27 cellular contexts compared by ENCODE assay signal in genomic region chr6:938271-939046, GRCh38.
DNase-seq lines count a peak whose midpoint lies in the region; ATAC-seq, FAIRE-seq and TF ChIP-seq lines count a peak whose summit lies in the region.
"Had no signal": no experiment of that assay in that cellular context is flagged by ENCODE, and none has a peak within 500 bp of the region (broad histone marks: within the 10 kb centered on the region; RNA-seq: fewer than 3 reads in every experiment).

No MANE protein-coding gene starts in this region.

- H3K4me3 ChIP-seq in H7 (ENCODE audit: insufficient read depth, low read depth, low read length) (no peak overlapping the region), H1 (ENCODE audit: extremely low read depth in 1 of 4, insufficient read depth in 2 of 4, low read depth in 3 of 4, low read length in 4 of 4) (no peak overlapping the region), MM.1S (ENCODE audit: low read length) (no peak overlapping the region), vagina (no peak overlapping the region)
- H3K4me3 ChIP-seq: A549; BLaER1 treated with 17β-estradiol and CSF1 and Interleukin-3, amounts not matched to agents 10 nM and 100 nM; GM12878; HAP-1; SJSA1 had no signal

- no peak overlapping the region for H3K4ac ChIP-seq in H1 (replicated peaks; ENCODE audit: insufficient read length, low read depth, low read length)

- no peak overlapping the region for H2BK120ac ChIP-seq in H1 (replicated peaks; ENCODE audit: low read depth, low read length)

- no peak for TF ChIP-seq CTCF in H1 (IDR thresholded peaks at IDR 0.05; ENCODE audit: control extremely low read depth in 1 of 3, insufficient read depth in 1 of 3, low read depth in 1 of 3, low read length in 3 of 3)
- TF ChIP-seq CTCF in osteocyte (IDR thresholded peaks at IDR 0.05): no peak
- TF ChIP-seq CTCF in MM.1S (IDR thresholded peaks at IDR 0.05; ENCODE audit: low read length): no peak
- no peak for TF ChIP-seq CTCF in vagina (IDR thresholded peaks at IDR 0.05)

- no peaks in the 10 kb centered on the region for H3K36me3 Mint-ChIP-seq in osteocyte (ENCODE audit: unreplicated experiment)
- H3K36me3 Mint-ChIP-seq: CD8-positive, alpha-beta T cell had no signal

- CTCF ChIA-PET in H1 (lab: Charles Lee; ENCODE audit: partially characterized antibody): interaction anchor here (1.0 to 1.5 kb wide), 4 partner anchors 7 to 398 kb away, joined by 3 to 6 read pairs (median 4); no protein-coding TSS in a partner anchor

- TF ChIP-seq RAD21 in H1 (IDR thresholded peaks at IDR 0.05 in 1 of 2, conservative IDR thresholded peaks at IDR 0.05 in 1 of 2; ENCODE audit: low read depth in 2 of 2, low read length in 2 of 2): no peak

- H3K27me3 ChIP-seq in H7 (ENCODE audit: control insufficient read depth, insufficient read depth, low read length): peaks cover 3% of the 10 kb centered on the region; the same call in 1 of the 2 replicates
- no peaks in the 10 kb centered on the region for H3K27me3 ChIP-seq in H1 (replicated peaks in 1 of 4; ENCODE audit: control insufficient read depth in 3 of 4, extremely low read depth in 1 of 4, insufficient read depth in 3 of 4, low read length in 3 of 4)
- peaks cover 6% of the 10 kb centered on the region; the same call in 1 of the 2 replicates for H3K27me3 ChIP-seq in MM.1S (replicated peaks; ENCODE audit: insufficient read depth, low read length)
- H3K27me3 ChIP-seq in vagina: no peaks in the 10 kb centered on the region
- H3K27me3 ChIP-seq: BLaER1 treated with 17β-estradiol and CSF1 and Interleukin-3, amounts not matched to agents 10 nM and 100 nM had no signal

- peaks cover 17% of the 10 kb centered on the region for H3K27me3 Mint-ChIP-seq in osteocyte (ENCODE audit: unreplicated experiment)

- H4K8ac ChIP-seq in H1 (ENCODE audit: extremely low read depth, insufficient read depth, low read length): no peak overlapping the region

- H3K27ac Mint-ChIP-seq in osteocyte (ENCODE audit: unreplicated experiment): no peak overlapping the region
- H3K27ac Mint-ChIP-seq: CD8-positive, alpha-beta T cell; HFFc6 had no signal

- H2AK5ac ChIP-seq in H1 (ENCODE audit: low read depth, low read length): no peak overlapping the region

- H4K5ac ChIP-seq in H1 (ENCODE audit: insufficient read length, low read depth, low read length): no peak overlapping the region

- POLR2A ChIA-PET in H1 (lab: Charles Lee; ENCODE audit: partially characterized antibody): no interaction called here

- no peak overlapping the region for H2BK20ac ChIP-seq in H1 (ENCODE audit: low read length)

- no peak overlapping the region for H3K18ac ChIP-seq in H1 (ENCODE audit: extremely low read depth, low read length)

- peaks cover 5 to 8% of the 10 kb centered on the region in 2 experiments; a peak in 2 of 4 replicates for H3K9me3 ChIP-seq in H1 (ENCODE audit: insufficient read depth in 2 of 2, low read depth in 1 of 2, low read length in 1 of 2)
- no peaks in the 10 kb centered on the region for H3K9me3 ChIP-seq in MM.1S (replicated peaks; ENCODE audit: insufficient read depth, low read length)
- no peaks in the 10 kb centered on the region for H3K9me3 ChIP-seq in vagina
- H3K9me3 ChIP-seq: A549; BLaER1 treated with 17β-estradiol and CSF1 and Interleukin-3, amounts not matched to agents 10 nM and 100 nM; Caco-2; HAP-1; SJSA1 had no signal

- H3K9me2 ChIP-seq in MM.1S (replicated peaks; ENCODE audit: insufficient read depth, low read length): no peaks in the 10 kb centered on the region

- no peak overlapping the region for H2BK12ac ChIP-seq in H1 (ENCODE audit: low read depth, low read length)

- H2BK5ac ChIP-seq in H1 (ENCODE audit: low read depth, low read length): no peak overlapping the region

- H3K56ac ChIP-seq in H1 (replicated peaks; ENCODE audit: insufficient read length, low read depth, low read length): no peak overlapping the region

- no peak overlapping the region for H2BK15ac ChIP-seq in H1 (ENCODE audit: low read length)

- ATAC-seq in GM21825 (IDR thresholded peaks at IDR 0.05; ENCODE audit: unreplicated experiment): no peak
- ATAC-seq: A549; CD8-positive, alpha-beta T cell; GM12878; PC-3; Right ventricle myocardium inferior had no signal

- H3K9ac ChIP-seq in H1 (replicated peaks in 1 of 4; ENCODE audit: extremely low read depth in 1 of 4, low read depth in 3 of 4, low read length in 3 of 4): no peak overlapping the region
- H3K9ac ChIP-seq in MM.1S (ENCODE audit: low read length): no peak overlapping the region
- H3K9ac ChIP-seq: BLaER1 treated with 17β-estradiol and CSF1 and Interleukin-3, amounts not matched to agents 10 nM and 100 nM had no signal

- intact Hi-C loops in vagina (cut with DNase I): no loop called here

- H3K27ac ChIP-seq in H1 (ENCODE audit: low read depth, low read length): no peak overlapping the region
- H3K27ac ChIP-seq in MM.1S (ENCODE audit: low read length): no peak overlapping the region
- no peak overlapping the region for H3K27ac ChIP-seq in vagina
- H3K27ac ChIP-seq: A549; BLaER1 treated with 17β-estradiol and CSF1 and Interleukin-3, amounts not matched to agents 10 nM and 100 nM; SJSA1 had no signal

- H3K14ac ChIP-seq in H1 (ENCODE audit: insufficient read length): peak overlapping the region; percentile 44

- H3K4me1 Mint-ChIP-seq in osteocyte (ENCODE audit: unreplicated experiment): no peaks in the 10 kb centered on the region

- no peak overlapping the region for H3K23ac ChIP-seq in H1 (ENCODE audit: insufficient read length)

- 80% methylated on average over 19 of the region's 19 CpGs; no CpG with 5 or more reads in 1 of the 2 experiments for WGBS in H1 (ENCODE audit: extremely low coverage in 1 of 2, insufficient coverage in 1 of 2, insufficient read length in 1 of 2, insufficient replicate concordance in 2 of 2, low coverage in 1 of 2, low lambda C conversion rate in 2 of 2, missing lambda C conversion rate in 1 of 2), 2 experiments

- TF ChIP-seq POLR2A in H1 (IDR thresholded peaks at IDR 0.05; ENCODE audit: control extremely low read depth in 1 of 2, low read depth in 2 of 2, low read length in 2 of 2): no peak
- TF ChIP-seq POLR2A in vagina (IDR thresholded peaks at IDR 0.05): no peak

- no peaks in the 10 kb centered on the region for H3K79me2 ChIP-seq in H1 (ENCODE audit: control insufficient read depth in 1 of 2, insufficient read depth in 2 of 2, low read length in 2 of 2)
- H3K79me2 ChIP-seq in MM.1S (ENCODE audit: low read length): no peaks in the 10 kb centered on the region

- H4K91ac ChIP-seq in H1 (replicated peaks; ENCODE audit: insufficient read length, low read length): no peak overlapping the region

- no peaks in the 10 kb centered on the region for H3K23me2 ChIP-seq in H1 (ENCODE audit: low read depth, low read length)

- peak; percentile 57 for DNase-seq in H7
- DNase-seq in H1 (ENCODE audit: low read depth in 1 of 2, low spot score in 2 of 2): no peak
- peak; percentile 65 for DNase-seq in iPS-NIHi7 (ENCODE audit: extremely low spot score)
- peak; percentile 49 for DNase-seq in osteocyte (ENCODE audit: extremely low spot score, unreplicated experiment)
- DNase-seq in CD1c-positive myeloid dendritic cell (ENCODE audit: extremely low spot score): no peak
- no peak for DNase-seq in MM.1S
- DNase-seq in vagina (ENCODE audit: extremely low spot score in 2 of 2): no peak
- DNase-seq: AML-193; Caco-2; CD8-positive, alpha-beta T cell; GDM1; HFFc6; KBM-7; NCI-H1105 treated with DMSO at 0.1 percent for 48 hours; NCI-H146; NCI-H1930; NCI-H2107; NCI-H748 treated with DMSO at 0.1 percent for 48 hours; PC-3 had no signal

- H4K20me1 ChIP-seq in H1 (replicated peaks in 1 of 2; ENCODE audit: control insufficient read depth in 1 of 2, insufficient read depth in 2 of 2, low read length in 2 of 2): no peaks in the 10 kb centered on the region
- H4K20me1 ChIP-seq in MM.1S (ENCODE audit: insufficient read depth, low read length): no peaks in the 10 kb centered on the region
- H4K20me1 ChIP-seq: BLaER1 treated with 17β-estradiol and CSF1 and Interleukin-3, amounts not matched to agents 10 nM and 100 nM had no signal

- H3K36me3 ChIP-seq in H7 (replicated peaks; ENCODE audit: control insufficient read depth, insufficient read depth, low read length) (no peaks in the 10 kb centered on the region), H1 (ENCODE audit: control insufficient read depth in 2 of 4, insufficient read depth in 4 of 4, low read length in 3 of 4) (no peaks in the 10 kb centered on the region), MM.1S (replicated peaks; ENCODE audit: insufficient read depth, low read length) (no peaks in the 10 kb centered on the region), vagina (no peaks in the 10 kb centered on the region)
- H3K36me3 ChIP-seq: BLaER1 treated with 17β-estradiol and CSF1 and Interleukin-3, amounts not matched to agents 10 nM and 100 nM; HAP-1; SJSA1 had no signal

- no peaks in the 10 kb centered on the region for H3K9me3 Mint-ChIP-seq in osteocyte (ENCODE audit: unreplicated experiment)
- H3K9me3 Mint-ChIP-seq: CD8-positive, alpha-beta T cell; HFFc6 had no signal

- no peak for FAIRE-seq in H1 (lab: Jason Lieb, UNC)
- FAIRE-seq: A549, GM12878, HTR-8/SVneo had no signal

- H3K4me2 ChIP-seq in H1 (ENCODE audit: insufficient read depth in 1 of 2, low read depth in 2 of 2, low read length in 2 of 2): no peak overlapping the region
- H3K4me2 ChIP-seq in MM.1S (ENCODE audit: low read depth, low read length): no peak overlapping the region
- H3K4me2 ChIP-seq: A549; BLaER1 treated with 17β-estradiol and CSF1 and Interleukin-3, amounts not matched to agents 10 nM and 100 nM had no signal

- H3K4me1 ChIP-seq in H1 (replicated peaks in 1 of 4; ENCODE audit: control insufficient read depth in 3 of 4, insufficient read depth in 4 of 4, low read length in 3 of 4) (peaks cover 0 to 7% (median 0%) of the 10 kb centered on the region in 4 experiments; a peak in 2 of 7 replicates), MM.1S (ENCODE audit: low read length) (peaks cover 8% of the 10 kb centered on the region), vagina (no peaks in the 10 kb centered on the region)
- H3K4me1 ChIP-seq: A549, Caco-2, HAP-1, SJSA1 had no signal

- no peak overlapping the region for H3K4me3 Mint-ChIP-seq in osteocyte (ENCODE audit: unreplicated experiment)
- H3K4me3 Mint-ChIP-seq: CD8-positive, alpha-beta T cell; HFFc6 had no signal

- 0 out of 2 replicates have a peak, but pooled peaks cover 3% of the 10 kb centered on the region for H3F3A ChIP-seq in MM.1S (ENCODE audit: insufficient read depth, low read length)

- no peaks in the 10 kb centered on the region for H3K79me1 ChIP-seq in H1 (ENCODE audit: low read depth, low read length)

- no peak for TF ChIP-seq EP300 in H1 (IDR thresholded peaks at IDR 0.05; ENCODE audit: borderline replicate concordance in 1 of 2, low read depth in 2 of 2, low read length in 2 of 2)

- H2AFZ ChIP-seq in H1 (ENCODE audit: low read length): no peak overlapping the region
- H2AFZ ChIP-seq in MM.1S (ENCODE audit: low read length): no peak overlapping the region

TF ChIP-seq in H1, 55 proteins besides CTCF, POLR2A, EP300 and RAD21:
- TF ChIP-seq BACH1 (IDR thresholded peaks at IDR 0.05; ENCODE audit: low read length): no peak
- TF ChIP-seq RXRA (IDR thresholded peaks at IDR 0.05; ENCODE audit: insufficient read depth, low read depth, low read length): no peak
- peak; percentile 33; the same call in 1 of the 2 replicates for TF ChIP-seq TBP (IDR thresholded peaks at IDR 0.05; ENCODE audit: low read depth, low read length)

Comparison
In these comparisons a context has a peak if more than half of its experiments do, and no peak if none do; other contexts are left out.
1. DNase-seq: peak in H7 (single experiment), iPS-NIHi7 (single experiment) and osteocyte (single experiment); none in H1 (0 of 2), CD1c-positive myeloid dendritic cell (single experiment), MM.1S (single experiment) and vagina (0 of 2).